Comparison of ENCODE assay signal across 11 cellular contexts in genomic region chr1:33041026-33041425, GRCh38.
"Had no signal": no experiment of that assay in that cellular context is flagged by ENCODE, and none has a peak within 500 bp of the region (broad histone marks: within the 10 kb centered on the region; RNA-seq: fewer than 3 reads in every experiment).

No MANE protein-coding gene starts in this region.

- H3K27ac ChIP-seq: HL-60, KMS-11 had no signal

- H3K9ac ChIP-seq: KMS-11 had no signal

- H3K4me3 ChIP-seq: GM23338 had no signal

- H2AFZ ChIP-seq: GM23338 had no signal

- ATAC-seq: GM23338 had no signal

- FAIRE-seq: H1, H54 had no signal

- DNase-seq: H9, HCEC 1CT, HFFc6, IMR-90, Karpas-422, KBM-7 had no signal

- H3K4me2 ChIP-seq: GM23338, KMS-11 had no signal
